26 cellular contexts compared by ENCODE assay signal in genomic region chr18:69635482-69635881, GRCh38.
"Had no signal": no experiment of that assay in that cellular context is flagged by ENCODE, and none has a peak within 500 bp of the region (broad histone marks: within the 10 kb centered on the region; RNA-seq: fewer than 3 reads in every experiment).

No MANE protein-coding gene starts in this region.

- DNase-seq: kidney; left colon; left lung; lower lobe of right lung; mammary epithelial cell; mesenchymal stem cell; naive thymus-derived CD8-positive, alpha-beta T cell; nucleus accumbens; pancreas; retina; right cardiac atrium; sigmoid colon; small intestine; spleen; stimulated activated CD4-positive, alpha-beta T cell treated with anti-CD3 and anti-CD28 coated beads, Interleukin-4, amount 100 ng/mL, for 24 hours; stimulated activated naive CD4-positive, alpha-beta T cell; tibial artery; trophoblast cell; upper lobe of right lung had no signal

- H3K9me3 ChIP-seq: left lung, lower lobe of right lung, pancreas, prostate gland, sigmoid colon, spleen, suprapubic skin, thoracic aorta, tibial artery, upper lobe of right lung had no signal

- ATAC-seq: left colon; left lung; lower lobe of right lung; naive thymus-derived CD8-positive, alpha-beta T cell; pancreas; right cardiac atrium; stimulated activated effector memory CD8-positive, alpha-beta T cell treated with anti-CD3 and anti-CD28 coated beads, Interleukin-12 subunit alpha, Interleukin-12 subunit beta, amount 100 ng/mL, for 72 hours; upper lobe of right lung had no signal

- H3K27ac Mint-ChIP-seq: naive thymus-derived CD8-positive, alpha-beta T cell; nephron; stimulated activated effector memory CD8-positive, alpha-beta T cell treated with anti-CD3 and anti-CD28 coated beads, Interleukin-12 subunit alpha, Interleukin-12 subunit beta, amount 100 ng/mL, for 72 hours; stimulated activated naive CD8-positive, alpha-beta T cell treated with anti-CD3 and anti-CD28 coated beads, Interleukin-15, Interleukin-2, amounts not matched to agents 100 ng/mL and 50 ng/mL, for 24 hours had no signal

- H3K9me3 Mint-ChIP-seq: naive thymus-derived CD8-positive, alpha-beta T cell; nephron; neural crest cell; stimulated activated effector memory CD8-positive, alpha-beta T cell treated with anti-CD3 and anti-CD28 coated beads, Interleukin-12 subunit alpha, Interleukin-12 subunit beta, amount 100 ng/mL, for 72 hours; stimulated activated naive CD8-positive, alpha-beta T cell treated with anti-CD3 and anti-CD28 coated beads, Interleukin-15, Interleukin-2, amounts not matched to agents 100 ng/mL and 50 ng/mL, for 24 hours had no signal

- H3K36me3 ChIP-seq: left lung, lower lobe of right lung, pancreas, prostate gland, sigmoid colon, spleen, suprapubic skin, thoracic aorta, tibial artery, upper lobe of right lung had no signal

- H3K4me3 ChIP-seq: left lung, lower lobe of right lung, pancreas, prostate gland, sigmoid colon, spleen, suprapubic skin, thoracic aorta, tibial artery, upper lobe of right lung had no signal

- H3K36me3 Mint-ChIP-seq: naive thymus-derived CD8-positive, alpha-beta T cell; stimulated activated effector memory CD8-positive, alpha-beta T cell treated with anti-CD3 and anti-CD28 coated beads, Interleukin-12 subunit alpha, Interleukin-12 subunit beta, amount 100 ng/mL, for 72 hours had no signal

- H3K4me1 ChIP-seq: left lung, lower lobe of right lung, pancreas, prostate gland, sigmoid colon, spleen, suprapubic skin, upper lobe of right lung had no signal

- H3K4me1 Mint-ChIP-seq: nephron had no signal

- H3K27me3 Mint-ChIP-seq: stimulated activated naive CD8-positive, alpha-beta T cell treated with anti-CD3 and anti-CD28 coated beads, Interleukin-15, Interleukin-2, amounts not matched to agents 100 ng/mL and 50 ng/mL, for 24 hours had no signal

- H3K27me3 ChIP-seq: left lung, pancreas, sigmoid colon, spleen, suprapubic skin, tibial artery, upper lobe of right lung had no signal

- H3K27ac ChIP-seq: left lung, lower lobe of right lung, pancreas, prostate gland, sigmoid colon, spleen, suprapubic skin, thoracic aorta, tibial artery, upper lobe of right lung had no signal

- H3K4me3 Mint-ChIP-seq: naive thymus-derived CD8-positive, alpha-beta T cell; nephron; neural crest cell; stimulated activated effector memory CD8-positive, alpha-beta T cell treated with anti-CD3 and anti-CD28 coated beads, Interleukin-12 subunit alpha, Interleukin-12 subunit beta, amount 100 ng/mL, for 72 hours; stimulated activated naive CD8-positive, alpha-beta T cell treated with anti-CD3 and anti-CD28 coated beads, Interleukin-15, Interleukin-2, amounts not matched to agents 100 ng/mL and 50 ng/mL, for 24 hours had no signal
